8 cellular contexts compared by ENCODE assay signal in genomic region chr12:8823565-8824300, GRCh38. TPM values are rescaled to one million over a fixed set of nuclear protein-coding genes. Genes with fewer than 3 reads are reported as not detected.
DNase-seq lines count a peak whose midpoint lies in the region; TF ChIP-seq lines count a peak whose summit lies in the region.

No MANE protein-coding gene starts in this region.

- H2AFZ ChIP-seq in OCI-LY7 (ENCODE audit: low read length) = peak overlapping the region; percentile 62; the same call in 1 of the 2 replicates

- H4K20me1 ChIP-seq in OCI-LY7 (ENCODE audit: insufficient read depth, low read length) = no peaks in the 10 kb centered on the region

- H3K9me2 ChIP-seq in OCI-LY7 (ENCODE audit: insufficient read depth, low read length) = no peaks in the 10 kb centered on the region

- 34% methylated on average over 8 of the region's 8 CpGs for WGBS in prostate gland

- no peaks in the 10 kb centered on the region for H3K79me2 ChIP-seq in OCI-LY7 (ENCODE audit: insufficient read depth, low read depth, low read length)

- no TSS peak for BruUV-seq in OCI-LY7 (replicated peaks; lab: Mats Ljungman, UMichigan)

- TF ChIP-seq CTCF in GM10248 (IDR thresholded peaks at IDR 0.05; ENCODE audit: control extremely low read depth, extremely low read depth, low read depth, missing control alignments) (peak; percentile 19), OCI-LY7 (conservative IDR thresholded peaks at IDR 0.05; ENCODE audit: low read length) (peak; percentile 94), prostate gland (IDR thresholded peaks at IDR 0.05) (peak in 3 of 4 experiments; percentile 24 to 54 (median 45))

- H3K27me3 ChIP-seq in prostate gland (replicated peaks; ENCODE audit: insufficient read depth) = no peaks in the 10 kb centered on the region

- CTCF ChIA-PET in GM10248 (lab: Yijun Ruan, JAX) = interaction anchor here (0.7 to 1.5 kb wide), 4 partner anchors 101 to 166 kb away, joined by 3 to 4 read pairs (median 4); no protein-coding TSS in a partner anchor
- CTCF ChIA-PET in OCI-LY7 (lab: Charles Lee; ENCODE audit: unreplicated experiment) = no interaction called here

- no peak for TF ChIP-seq POLR2A in prostate gland (IDR thresholded peaks at IDR 0.05)

- H3K9me3 ChIP-seq in OCI-LY7 (ENCODE audit: low read length) (0 out of 2 replicates have a peak, but pooled peaks cover 6% of the 10 kb centered on the region), prostate gland (no peaks in the 10 kb centered on the region)

- no peak overlapping the region for H3K27ac ChIP-seq in OCI-LY7 (ENCODE audit: low read depth, low read length, poor library complexity, severe bottlenecking)
- H3K27ac ChIP-seq in prostate gland = peak overlapping the region; percentile 50 to 60

- intact Hi-C loops in OCI-LY7 (cut with micrococcal nuclease; ENCODE audit: unreplicated experiment) (loop anchor here (1.0 to 5.0 kb wide), 2 partner anchors 141 to 281 kb away; partner anchors contain the start of gene CLEC4E), prostate gland (cut with DNase I) (loop anchor here (5.0 kb wide), 1 partner anchor 141 kb away; no protein-coding TSS in a partner anchor)

- H3K4me1 ChIP-seq in OCI-LY7 (ENCODE audit: insufficient read depth, low read length, poor library complexity, severe bottlenecking) (peaks cover 14% of the 10 kb centered on the region), prostate gland (replicated peaks) (peaks cover 6% of the 10 kb centered on the region)

- no peak overlapping the region for H3K4me3 ChIP-seq in OCI-LY7 (ENCODE audit: low read depth, low read length, poor library complexity, severe bottlenecking)
- no peak overlapping the region for H3K4me3 ChIP-seq in prostate gland

- no peak for DNase-seq in GM10248 (ENCODE audit: extremely low spot score)
- DNase-seq in OCI-LY7 (ENCODE audit: low spot score) = peak; percentile 66
- peak; percentile 28 for DNase-seq in fibroblast of peridontal ligament (ENCODE audit: extremely low read depth)
- peak; percentile 35 for DNase-seq in prostate gland (ENCODE audit: low spot score)
- no peak for DNase-seq in 8988T
- no peak for DNase-seq in SKM-1 (lab: John Stamatoyannopoulos, UW; ENCODE audit: unreplicated experiment)
- no peak for DNase-seq in CD1c-positive myeloid dendritic cell (ENCODE audit: extremely low spot score)
- no peak for DNase-seq in NCI-H226

- H3K4me2 ChIP-seq in OCI-LY7 (ENCODE audit: low read length) = no peak overlapping the region

- POLR2A ChIA-PET in GM10248 (lab: Yijun Ruan, JAX) (no interaction called here), OCI-LY7 (lab: Charles Lee) (no interaction called here)

- no peaks in the 10 kb centered on the region for H3K36me3 ChIP-seq in OCI-LY7 (ENCODE audit: insufficient read depth, low read length)
- H3K36me3 ChIP-seq in prostate gland = no peaks in the 10 kb centered on the region

RNA-seq across cellular contexts. Expression of gene A2ML1, which starts 1.3 kb away (rescaled TPM):
- not detected in 2 replicates for total RNA-seq in OCI-LY7 (2014; rRNA removed; shearing (Covaris generic))
- total RNA-seq in OCI-LY7 (2022) = not detected in 2 replicates
- 10 to 100 TPM in 1 of 2 donors, 1 to 10 TPM in 1; 1.6 to 43.7 TPM for total RNA-seq in prostate gland

Comparison
In these comparisons a context has a peak if more than half of its experiments do, and no peak if none do; other contexts are left out.
1. DNase-seq: peak in OCI-LY7 (single experiment), fibroblast of peridontal ligament (single experiment) and prostate gland (single experiment); none in GM10248 (single experiment), 8988T (single experiment), SKM-1 (single experiment), CD1c-positive myeloid dendritic cell (single experiment) and NCI-H226 (single experiment).
2. CTCF ChIP-seq: peak in every context shown above with its lines; median percentile 94 in OCI-LY7; 45 in prostate gland; 19 in GM10248.